In genomic region chr6:107113460-107114212, GRCh38 we compare ENCODE assay signal across 8 cellular contexts. TPM values are rescaled to one million over a fixed set of nuclear protein-coding genes. Genes with fewer than 3 reads are reported as not detected.
DNase-seq lines count a peak whose midpoint lies in the region; ATAC-seq and TF ChIP-seq lines count a peak whose summit lies in the region.

No MANE protein-coding gene starts in this region.

- peaks cover 19% of the 10 kb centered on the region for H3K27me3 Mint-ChIP-seq in GM23338 (ENCODE audit: insufficient read depth, low read depth, poor library complexity)
- peaks cover 6 to 12% of the 10 kb centered on the region in 2 donors for H3K27me3 Mint-ChIP-seq in effector memory CD8-positive, alpha-beta T cell
- peaks cover 6 to 18% of the 10 kb centered on the region in 2 donors for H3K27me3 Mint-ChIP-seq in natural killer cell treated with Interleukin-12 subunit alpha and Interleukin-12 subunit beta and Interleukin-15 and Interleukin-18, amount 100 ng/mL, for 72 hours

- no peak overlapping the region for H2AFZ ChIP-seq in GM23338

- H3K4me1 Mint-ChIP-seq in GM23338 = peaks cover 41% of the 10 kb centered on the region
- peaks cover 7 to 8% of the 10 kb centered on the region in 2 donors for H3K4me1 Mint-ChIP-seq in effector memory CD8-positive, alpha-beta T cell (ENCODE audit: low read depth in 2 of 2)
- H3K4me1 Mint-ChIP-seq in natural killer cell treated with Interleukin-12 subunit alpha and Interleukin-12 subunit beta and Interleukin-15 and Interleukin-18, amount 100 ng/mL, for 72 hours (ENCODE audit: low read depth in 2 of 2) = peaks cover 18 to 20% of the 10 kb centered on the region in 2 donors

- H4K20me1 ChIP-seq in GM23338 (replicated peaks; ENCODE audit: insufficient read depth) = no peaks in the 10 kb centered on the region

- H3F3A ChIP-seq in GM23338 (replicated peaks; ENCODE audit: low read depth) = peaks cover 5% of the 10 kb centered on the region; the same call in 1 of the 2 replicates

- no peak for TF ChIP-seq CTCF in GM23338 (conservative IDR thresholded peaks at IDR 0.05; ENCODE audit: low read depth in 2 of 2)

- H3K9me3 ChIP-seq in NT2/D1 (ENCODE audit: insufficient read depth, low read length) = no peaks in the 10 kb centered on the region

- no peak for DNase-seq in GM23338 (ENCODE audit: low spot score)
- no peak for DNase-seq in NT2/D1 (ENCODE audit: low read depth, low spot score)
- DNase-seq in effector memory CD8-positive, alpha-beta T cell = no peak
- DNase-seq in natural killer cell treated with Interleukin-12 subunit alpha and Interleukin-12 subunit beta and Interleukin-15 and Interleukin-18, amount 100 ng/mL, for 72 hours (ENCODE audit: low spot score) = no peak
- no peak for DNase-seq in HUDEP-2 (lab: John Stamatoyannopoulos, UW; ENCODE audit: unreplicated experiment in 76 of 76)

- peaks cover 55% of the 10 kb centered on the region for H3K79me2 ChIP-seq in GM23338 (replicated peaks; ENCODE audit: insufficient read depth)

- H3K27ac ChIP-seq in GM23338 (ENCODE audit: low read depth) = peak overlapping the region; percentile 85

- peaks cover 36% of the 10 kb centered on the region for H3K36me3 Mint-ChIP-seq in GM23338 (ENCODE audit: low read depth)
- peaks cover 10% of the 10 kb centered on the region for H3K36me3 Mint-ChIP-seq in effector memory CD8-positive, alpha-beta T cell (ENCODE audit: insufficient read depth)
- H3K36me3 Mint-ChIP-seq in natural killer cell treated with Interleukin-12 subunit alpha and Interleukin-12 subunit beta and Interleukin-15 and Interleukin-18, amount 100 ng/mL, for 72 hours = no peaks in the 10 kb centered on the region

- H3K27ac Mint-ChIP-seq in GM23338 = peak overlapping the region; percentile 97
- H3K27ac Mint-ChIP-seq in effector memory CD8-positive, alpha-beta T cell = no peak overlapping the region
- peak overlapping the region in 1 of 2 donors; percentile 41 for H3K27ac Mint-ChIP-seq in natural killer cell treated with Interleukin-12 subunit alpha and Interleukin-12 subunit beta and Interleukin-15 and Interleukin-18, amount 100 ng/mL, for 72 hours

- H3K27me3 ChIP-seq in GM23338 (ENCODE audit: insufficient read depth) (no peaks in the 10 kb centered on the region), NT2/D1 (ENCODE audit: insufficient read depth, insufficient read length) (no peaks in the 10 kb centered on the region)

- no peaks in the 10 kb centered on the region for H3K9me2 ChIP-seq in GM23338 (ENCODE audit: insufficient read depth)

- H3K4me3 ChIP-seq in GM23338 = peak overlapping the region; percentile 60
- H3K4me3 ChIP-seq in NT2/D1 (ENCODE audit: insufficient read length, low read depth) = peak overlapping the region; percentile 64

- no peak for ATAC-seq in GM23338
- ATAC-seq in effector memory CD8-positive, alpha-beta T cell (replicated peaks) = no peak
- ATAC-seq in natural killer cell treated with Interleukin-12 subunit alpha and Interleukin-12 subunit beta and Interleukin-15 and Interleukin-18, amount 100 ng/mL, for 72 hours = no peak
- ATAC-seq in GM18868 (IDR thresholded peaks at IDR 0.05; ENCODE audit: unreplicated experiment) = no peak
- ATAC-seq in GM19452 (IDR thresholded peaks at IDR 0.05; ENCODE audit: unreplicated experiment) = no peak
- no peak for ATAC-seq in GM21381 (IDR thresholded peaks at IDR 0.05; ENCODE audit: unreplicated experiment)

- H3K9me3 Mint-ChIP-seq in GM23338 = no peaks in the 10 kb centered on the region; the same call in 2 of the 3 replicates
- H3K9me3 Mint-ChIP-seq in effector memory CD8-positive, alpha-beta T cell = no peaks in the 10 kb centered on the region
- H3K9me3 Mint-ChIP-seq in natural killer cell treated with Interleukin-12 subunit alpha and Interleukin-12 subunit beta and Interleukin-15 and Interleukin-18, amount 100 ng/mL, for 72 hours = no peaks in the 10 kb centered on the region

- H3K4me2 ChIP-seq in GM23338 = peak overlapping the region; percentile 80

- peak overlapping the region; percentile 90 for H3K4me3 Mint-ChIP-seq in GM23338
- H3K4me3 Mint-ChIP-seq in effector memory CD8-positive, alpha-beta T cell = peak overlapping the region; percentile 71 to 78
- peak overlapping the region; percentile 81 for H3K4me3 Mint-ChIP-seq in natural killer cell treated with Interleukin-12 subunit alpha and Interleukin-12 subunit beta and Interleukin-15 and Interleukin-18, amount 100 ng/mL, for 72 hours

- H3K36me3 ChIP-seq in GM23338 (ENCODE audit: insufficient read depth) (no peaks in the 10 kb centered on the region), NT2/D1 (ENCODE audit: insufficient read depth, insufficient read length, low read length) (peaks cover 2% of the 10 kb centered on the region)

- peak overlapping the region; percentile 88 for H3K9ac ChIP-seq in NT2/D1 (ENCODE audit: insufficient read length, low read depth)

- H3K4me1 ChIP-seq in GM23338 (ENCODE audit: insufficient read depth) (peaks cover 20% of the 10 kb centered on the region), NT2/D1 (ENCODE audit: insufficient read depth, insufficient read length) (no peaks in the 10 kb centered on the region)

TF ChIP-seq in GM23338, 12 proteins besides CTCF, POLR2A, EP300 and RAD21 (continues in another document):
- TF ChIP-seq REST (IDR thresholded peaks at IDR 0.05; ENCODE audit: unreplicated experiment) (no peak), ETS1 (IDR thresholded peaks at IDR 0.05) (no peak), JUNB (IDR thresholded peaks at IDR 0.05; ENCODE audit: unreplicated experiment) (no peak), CREB1 (CRISPR knock-in tag; IDR thresholded peaks at IDR 0.05; ENCODE audit: low read depth) (no peak), EZH2 (IDR thresholded peaks at IDR 0.05; ENCODE audit: low read depth, unreplicated experiment) (no peak), POLR2AphosphoS5 (IDR thresholded peaks at IDR 0.05; ENCODE audit: low read depth) (no peak), NANOG (IDR thresholded peaks at IDR 0.05; ENCODE audit: borderline replicate concordance) (no peak), ZNF331 (CRISPR knock-in tag; IDR thresholded peaks at IDR 0.05; ENCODE audit: low read depth) (no peak), EZH2phosphoT487 (IDR thresholded peaks at IDR 0.05; ENCODE audit: unreplicated experiment) (no peak), ZNF114 (CRISPR knock-in tag; IDR thresholded peaks at IDR 0.05) (no peak), STAT1 (IDR thresholded peaks at IDR 0.05; ENCODE audit: unreplicated experiment) (no peak)

RNA-seq across cellular contexts. Expression of gene BEND3, which starts 1.7 kb away (rescaled TPM):
- total RNA-seq in GM23338 (2014; rRNA removed; shearing (Covaris generic)) = 30.5 and 33.7 TPM in 2 replicates
- 8.6 and 9.2 TPM in 2 replicates for polyA plus RNA-seq in GM23338 (2016; fragmentation: Nextera tagmentation; extraction: Ambion mirVana)
- 1 to 10 TPM; 3.0 to 6.5 TPM for total RNA-seq in natural killer cell treated with Interleukin-12 subunit alpha and Interleukin-12 subunit beta and Interleukin-15 and Interleukin-18, amount 100 ng/mL, for 72 hours
